In the genomic region with DNA sequence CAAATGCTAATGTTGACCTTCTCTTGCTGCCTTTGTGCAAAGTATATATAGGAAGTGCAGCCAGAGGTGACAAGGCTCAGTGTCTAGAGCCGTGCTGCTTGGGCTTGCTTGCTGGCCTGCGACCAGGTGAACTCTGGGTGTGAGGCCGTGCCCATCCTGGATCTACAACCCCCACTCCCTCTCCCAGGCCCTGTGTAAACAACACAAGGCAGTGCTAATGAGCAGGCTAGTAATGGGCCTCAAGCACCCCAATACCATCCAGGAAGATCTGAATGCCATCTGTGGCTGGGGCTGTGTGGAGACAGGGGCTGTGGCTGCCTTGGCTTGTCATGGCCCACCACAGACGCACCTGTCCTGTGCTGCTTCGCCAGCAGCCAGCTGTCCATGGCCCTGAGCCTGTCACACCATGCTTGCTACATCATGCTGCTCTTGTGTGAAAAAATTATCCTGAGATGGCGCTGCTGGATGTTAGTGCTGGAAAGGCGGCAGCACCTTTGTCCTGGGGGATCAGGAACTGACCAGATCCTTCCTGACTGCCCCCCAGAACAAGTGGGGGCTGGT, we compare ENCODE assay signal across 1 cellular context.
TF ChIP-seq lines count a peak whose summit lies in the region.

No MANE protein-coding gene starts in this region.

TF ChIP-seq in HepG2, 621 proteins besides CTCF, POLR2A, EP300 and RAD21 (continued from another document and continues in another):
- TF ChIP-seq, protein P1, sequence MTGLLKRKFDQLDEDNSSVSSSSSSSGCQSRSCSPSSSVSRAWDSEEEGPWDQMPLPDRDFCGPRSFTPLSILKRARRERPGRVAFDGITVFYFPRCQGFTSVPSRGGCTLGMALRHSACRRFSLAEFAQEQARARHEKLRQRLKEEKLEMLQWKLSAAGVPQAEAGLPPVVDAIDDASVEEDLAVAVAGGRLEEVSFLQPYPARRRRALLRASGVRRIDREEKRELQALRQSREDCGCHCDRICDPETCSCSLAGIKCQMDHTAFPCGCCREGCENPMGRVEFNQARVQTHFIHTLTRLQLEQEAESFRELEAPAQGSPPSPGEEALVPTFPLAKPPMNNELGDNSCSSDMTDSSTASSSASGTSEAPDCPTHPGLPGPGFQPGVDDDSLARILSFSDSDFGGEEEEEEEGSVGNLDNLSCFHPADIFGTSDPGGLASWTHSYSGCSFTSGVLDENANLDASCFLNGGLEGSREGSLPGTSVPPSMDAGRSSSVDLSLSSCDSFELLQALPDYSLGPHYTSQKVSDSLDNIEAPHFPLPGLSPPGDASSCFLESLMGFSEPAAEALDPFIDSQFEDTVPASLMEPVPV (CRISPR knock-in tag; IDR thresholded peaks at IDR 0.05): no peak
- TF ChIP-seq, protein P2, sequence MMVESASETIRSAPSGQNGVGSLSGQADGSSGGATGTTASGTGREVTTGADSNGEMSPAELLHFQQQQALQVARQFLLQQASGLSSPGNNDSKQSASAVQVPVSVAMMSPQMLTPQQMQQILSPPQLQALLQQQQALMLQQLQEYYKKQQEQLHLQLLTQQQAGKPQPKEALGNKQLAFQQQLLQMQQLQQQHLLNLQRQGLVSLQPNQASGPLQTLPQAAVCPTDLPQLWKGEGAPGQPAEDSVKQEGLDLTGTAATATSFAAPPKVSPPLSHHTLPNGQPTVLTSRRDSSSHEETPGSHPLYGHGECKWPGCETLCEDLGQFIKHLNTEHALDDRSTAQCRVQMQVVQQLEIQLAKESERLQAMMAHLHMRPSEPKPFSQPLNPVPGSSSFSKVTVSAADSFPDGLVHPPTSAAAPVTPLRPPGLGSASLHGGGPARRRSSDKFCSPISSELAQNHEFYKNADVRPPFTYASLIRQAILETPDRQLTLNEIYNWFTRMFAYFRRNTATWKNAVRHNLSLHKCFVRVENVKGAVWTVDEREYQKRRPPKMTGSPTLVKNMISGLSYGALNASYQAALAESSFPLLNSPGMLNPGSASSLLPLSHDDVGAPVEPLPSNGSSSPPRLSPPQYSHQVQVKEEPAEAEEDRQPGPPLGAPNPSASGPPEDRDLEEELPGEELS (CRISPR knock-in tag; IDR thresholded peaks at IDR 0.05): 0 out of 2 replicates have a peak, but pooled peaks have one; percentile 24
- TF ChIP-seq HNRNPK (IDR thresholded peaks at IDR 0.05; ENCODE audit: low read depth, low read length, poor library complexity, severe bottlenecking) (no peak), HDAC1 (CRISPR knock-in tag; IDR thresholded peaks at IDR 0.05) (0 out of 2 replicates have a peak, but pooled peaks have one; percentile 28), ZNF883 (CRISPR knock-in tag; IDR thresholded peaks at IDR 0.05; ENCODE audit: not compliant biosample characterization) (peak; percentile 21), RXRA (CRISPR knock-in tag; IDR thresholded peaks at IDR 0.05) (peak; percentile 32; the same call in 1 of the 2 replicates), SRSF4 (IDR thresholded peaks at IDR 0.05; ENCODE audit: low read depth, low read length, poor library complexity, severe bottlenecking) (no peak), ZNF788 (CRISPR knock-in tag; IDR thresholded peaks at IDR 0.05; ENCODE audit: borderline replicate concordance) (0 out of 2 replicates have a peak, but pooled peaks have one; percentile 31), STAT5B (CRISPR knock-in tag; IDR thresholded peaks at IDR 0.05) (no peak), SAP130 (CRISPR knock-in tag; IDR thresholded peaks at IDR 0.05; ENCODE audit: low read depth) (peak; percentile 23; the same call in 1 of the 2 replicates), MAZ (IDR thresholded peaks at IDR 0.05; ENCODE audit: borderline replicate concordance, low read depth, low read length) (no peak), MAZ (CRISPR knock-in tag; IDR thresholded peaks at IDR 0.05; ENCODE audit: low read depth) (0 out of 2 replicates have a peak, but pooled peaks have one; percentile 14), RNF2 (conservative IDR thresholded peaks at IDR 0.05; ENCODE audit: low read depth) (peak; percentile 73; the same call in 1 of the 2 replicates), ZMYM4 (CRISPR knock-in tag; IDR thresholded peaks at IDR 0.05) (0 out of 2 replicates have a peak, but pooled peaks have one; percentile 6), ZNF101 (CRISPR knock-in tag; IDR thresholded peaks at IDR 0.05; ENCODE audit: borderline replicate concordance, low read depth) (no peak), TBX2 (CRISPR knock-in tag; IDR thresholded peaks at IDR 0.05; ENCODE audit: borderline replicate concordance) (peak; percentile 52; the same call in 1 of the 2 replicates), ZNF292 (CRISPR knock-in tag; IDR thresholded peaks at IDR 0.05; ENCODE audit: borderline replicate concordance, low read depth) (peak; percentile 61; the same call in 1 of the 2 replicates), FOXA1 (IDR thresholded peaks at IDR 0.05) (no peak), FOXA1 (CRISPR knock-in tag; IDR thresholded peaks at IDR 0.05) (peak; percentile 53; the same call in 1 of the 2 replicates), LCORL (IDR thresholded peaks at IDR 0.05) (no peak), LCORL (CRISPR knock-in tag; IDR thresholded peaks at IDR 0.05) (peak; percentile 45; the same call in 1 of the 2 replicates)
- TF ChIP-seq, protein P3, sequence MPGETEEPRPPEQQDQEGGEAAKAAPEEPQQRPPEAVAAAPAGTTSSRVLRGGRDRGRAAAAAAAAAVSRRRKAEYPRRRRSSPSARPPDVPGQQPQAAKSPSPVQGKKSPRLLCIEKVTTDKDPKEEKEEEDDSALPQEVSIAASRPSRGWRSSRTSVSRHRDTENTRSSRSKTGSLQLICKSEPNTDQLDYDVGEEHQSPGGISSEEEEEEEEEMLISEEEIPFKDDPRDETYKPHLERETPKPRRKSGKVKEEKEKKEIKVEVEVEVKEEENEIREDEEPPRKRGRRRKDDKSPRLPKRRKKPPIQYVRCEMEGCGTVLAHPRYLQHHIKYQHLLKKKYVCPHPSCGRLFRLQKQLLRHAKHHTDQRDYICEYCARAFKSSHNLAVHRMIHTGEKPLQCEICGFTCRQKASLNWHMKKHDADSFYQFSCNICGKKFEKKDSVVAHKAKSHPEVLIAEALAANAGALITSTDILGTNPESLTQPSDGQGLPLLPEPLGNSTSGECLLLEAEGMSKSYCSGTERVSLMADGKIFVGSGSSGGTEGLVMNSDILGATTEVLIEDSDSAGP (CRISPR knock-in tag; IDR thresholded peaks at IDR 0.05; ENCODE audit: borderline replicate concordance): peak; percentile 62
- TF ChIP-seq, protein P4, sequence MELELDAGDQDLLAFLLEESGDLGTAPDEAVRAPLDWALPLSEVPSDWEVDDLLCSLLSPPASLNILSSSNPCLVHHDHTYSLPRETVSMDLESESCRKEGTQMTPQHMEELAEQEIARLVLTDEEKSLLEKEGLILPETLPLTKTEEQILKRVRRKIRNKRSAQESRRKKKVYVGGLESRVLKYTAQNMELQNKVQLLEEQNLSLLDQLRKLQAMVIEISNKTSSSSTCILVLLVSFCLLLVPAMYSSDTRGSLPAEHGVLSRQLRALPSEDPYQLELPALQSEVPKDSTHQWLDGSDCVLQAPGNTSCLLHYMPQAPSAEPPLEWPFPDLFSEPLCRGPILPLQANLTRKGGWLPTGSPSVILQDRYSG (CRISPR knock-in tag; IDR thresholded peaks at IDR 0.05): no peak
- TF ChIP-seq, protein P5, sequence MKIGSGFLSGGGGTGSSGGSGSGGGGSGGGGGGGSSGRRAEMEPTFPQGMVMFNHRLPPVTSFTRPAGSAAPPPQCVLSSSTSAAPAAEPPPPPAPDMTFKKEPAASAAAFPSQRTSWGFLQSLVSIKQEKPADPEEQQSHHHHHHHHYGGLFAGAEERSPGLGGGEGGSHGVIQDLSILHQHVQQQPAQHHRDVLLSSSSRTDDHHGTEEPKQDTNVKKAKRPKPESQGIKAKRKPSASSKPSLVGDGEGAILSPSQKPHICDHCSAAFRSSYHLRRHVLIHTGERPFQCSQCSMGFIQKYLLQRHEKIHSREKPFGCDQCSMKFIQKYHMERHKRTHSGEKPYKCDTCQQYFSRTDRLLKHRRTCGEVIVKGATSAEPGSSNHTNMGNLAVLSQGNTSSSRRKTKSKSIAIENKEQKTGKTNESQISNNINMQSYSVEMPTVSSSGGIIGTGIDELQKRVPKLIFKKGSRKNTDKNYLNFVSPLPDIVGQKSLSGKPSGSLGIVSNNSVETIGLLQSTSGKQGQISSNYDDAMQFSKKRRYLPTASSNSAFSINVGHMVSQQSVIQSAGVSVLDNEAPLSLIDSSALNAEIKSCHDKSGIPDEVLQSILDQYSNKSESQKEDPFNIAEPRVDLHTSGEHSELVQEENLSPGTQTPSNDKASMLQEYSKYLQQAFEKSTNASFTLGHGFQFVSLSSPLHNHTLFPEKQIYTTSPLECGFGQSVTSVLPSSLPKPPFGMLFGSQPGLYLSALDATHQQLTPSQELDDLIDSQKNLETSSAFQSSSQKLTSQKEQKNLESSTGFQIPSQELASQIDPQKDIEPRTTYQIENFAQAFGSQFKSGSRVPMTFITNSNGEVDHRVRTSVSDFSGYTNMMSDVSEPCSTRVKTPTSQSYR (CRISPR knock-in tag; IDR thresholded peaks at IDR 0.05; ENCODE audit: borderline replicate concordance): no peak
- TF ChIP-seq, protein P6, sequence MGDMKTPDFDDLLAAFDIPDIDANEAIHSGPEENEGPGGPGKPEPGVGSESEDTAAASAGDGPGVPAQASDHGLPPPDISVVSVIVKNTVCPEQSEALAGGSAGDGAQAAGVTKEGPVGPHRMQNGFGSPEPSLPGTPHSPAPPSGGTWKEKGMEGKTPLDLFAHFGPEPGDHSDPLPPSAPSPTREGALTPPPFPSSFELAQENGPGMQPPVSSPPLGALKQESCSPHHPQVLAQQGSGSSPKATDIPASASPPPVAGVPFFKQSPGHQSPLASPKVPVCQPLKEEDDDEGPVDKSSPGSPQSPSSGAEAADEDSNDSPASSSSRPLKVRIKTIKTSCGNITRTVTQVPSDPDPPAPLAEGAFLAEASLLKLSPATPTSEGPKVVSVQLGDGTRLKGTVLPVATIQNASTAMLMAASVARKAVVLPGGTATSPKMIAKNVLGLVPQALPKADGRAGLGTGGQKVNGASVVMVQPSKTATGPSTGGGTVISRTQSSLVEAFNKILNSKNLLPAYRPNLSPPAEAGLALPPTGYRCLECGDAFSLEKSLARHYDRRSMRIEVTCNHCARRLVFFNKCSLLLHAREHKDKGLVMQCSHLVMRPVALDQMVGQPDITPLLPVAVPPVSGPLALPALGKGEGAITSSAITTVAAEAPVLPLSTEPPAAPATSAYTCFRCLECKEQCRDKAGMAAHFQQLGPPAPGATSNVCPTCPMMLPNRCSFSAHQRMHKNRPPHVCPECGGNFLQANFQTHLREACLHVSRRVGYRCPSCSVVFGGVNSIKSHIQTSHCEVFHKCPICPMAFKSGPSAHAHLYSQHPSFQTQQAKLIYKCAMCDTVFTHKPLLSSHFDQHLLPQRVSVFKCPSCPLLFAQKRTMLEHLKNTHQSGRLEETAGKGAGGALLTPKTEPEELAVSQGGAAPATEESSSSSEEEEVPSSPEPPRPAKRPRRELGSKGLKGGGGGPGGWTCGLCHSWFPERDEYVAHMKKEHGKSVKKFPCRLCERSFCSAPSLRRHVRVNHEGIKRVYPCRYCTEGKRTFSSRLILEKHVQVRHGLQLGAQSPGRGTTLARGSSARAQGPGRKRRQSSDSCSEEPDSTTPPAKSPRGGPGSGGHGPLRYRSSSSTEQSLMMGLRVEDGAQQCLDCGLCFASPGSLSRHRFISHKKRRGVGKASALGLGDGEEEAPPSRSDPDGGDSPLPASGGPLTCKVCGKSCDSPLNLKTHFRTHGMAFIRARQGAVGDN (CRISPR knock-in tag; IDR thresholded peaks at IDR 0.05): peak; percentile 84
- TF ChIP-seq, protein P7, sequence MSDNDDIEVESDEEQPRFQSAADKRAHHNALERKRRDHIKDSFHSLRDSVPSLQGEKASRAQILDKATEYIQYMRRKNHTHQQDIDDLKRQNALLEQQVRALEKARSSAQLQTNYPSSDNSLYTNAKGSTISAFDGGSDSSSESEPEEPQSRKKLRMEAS (IDR thresholded peaks at IDR 0.05): peak; percentile 49
- TF ChIP-seq, protein P8, sequence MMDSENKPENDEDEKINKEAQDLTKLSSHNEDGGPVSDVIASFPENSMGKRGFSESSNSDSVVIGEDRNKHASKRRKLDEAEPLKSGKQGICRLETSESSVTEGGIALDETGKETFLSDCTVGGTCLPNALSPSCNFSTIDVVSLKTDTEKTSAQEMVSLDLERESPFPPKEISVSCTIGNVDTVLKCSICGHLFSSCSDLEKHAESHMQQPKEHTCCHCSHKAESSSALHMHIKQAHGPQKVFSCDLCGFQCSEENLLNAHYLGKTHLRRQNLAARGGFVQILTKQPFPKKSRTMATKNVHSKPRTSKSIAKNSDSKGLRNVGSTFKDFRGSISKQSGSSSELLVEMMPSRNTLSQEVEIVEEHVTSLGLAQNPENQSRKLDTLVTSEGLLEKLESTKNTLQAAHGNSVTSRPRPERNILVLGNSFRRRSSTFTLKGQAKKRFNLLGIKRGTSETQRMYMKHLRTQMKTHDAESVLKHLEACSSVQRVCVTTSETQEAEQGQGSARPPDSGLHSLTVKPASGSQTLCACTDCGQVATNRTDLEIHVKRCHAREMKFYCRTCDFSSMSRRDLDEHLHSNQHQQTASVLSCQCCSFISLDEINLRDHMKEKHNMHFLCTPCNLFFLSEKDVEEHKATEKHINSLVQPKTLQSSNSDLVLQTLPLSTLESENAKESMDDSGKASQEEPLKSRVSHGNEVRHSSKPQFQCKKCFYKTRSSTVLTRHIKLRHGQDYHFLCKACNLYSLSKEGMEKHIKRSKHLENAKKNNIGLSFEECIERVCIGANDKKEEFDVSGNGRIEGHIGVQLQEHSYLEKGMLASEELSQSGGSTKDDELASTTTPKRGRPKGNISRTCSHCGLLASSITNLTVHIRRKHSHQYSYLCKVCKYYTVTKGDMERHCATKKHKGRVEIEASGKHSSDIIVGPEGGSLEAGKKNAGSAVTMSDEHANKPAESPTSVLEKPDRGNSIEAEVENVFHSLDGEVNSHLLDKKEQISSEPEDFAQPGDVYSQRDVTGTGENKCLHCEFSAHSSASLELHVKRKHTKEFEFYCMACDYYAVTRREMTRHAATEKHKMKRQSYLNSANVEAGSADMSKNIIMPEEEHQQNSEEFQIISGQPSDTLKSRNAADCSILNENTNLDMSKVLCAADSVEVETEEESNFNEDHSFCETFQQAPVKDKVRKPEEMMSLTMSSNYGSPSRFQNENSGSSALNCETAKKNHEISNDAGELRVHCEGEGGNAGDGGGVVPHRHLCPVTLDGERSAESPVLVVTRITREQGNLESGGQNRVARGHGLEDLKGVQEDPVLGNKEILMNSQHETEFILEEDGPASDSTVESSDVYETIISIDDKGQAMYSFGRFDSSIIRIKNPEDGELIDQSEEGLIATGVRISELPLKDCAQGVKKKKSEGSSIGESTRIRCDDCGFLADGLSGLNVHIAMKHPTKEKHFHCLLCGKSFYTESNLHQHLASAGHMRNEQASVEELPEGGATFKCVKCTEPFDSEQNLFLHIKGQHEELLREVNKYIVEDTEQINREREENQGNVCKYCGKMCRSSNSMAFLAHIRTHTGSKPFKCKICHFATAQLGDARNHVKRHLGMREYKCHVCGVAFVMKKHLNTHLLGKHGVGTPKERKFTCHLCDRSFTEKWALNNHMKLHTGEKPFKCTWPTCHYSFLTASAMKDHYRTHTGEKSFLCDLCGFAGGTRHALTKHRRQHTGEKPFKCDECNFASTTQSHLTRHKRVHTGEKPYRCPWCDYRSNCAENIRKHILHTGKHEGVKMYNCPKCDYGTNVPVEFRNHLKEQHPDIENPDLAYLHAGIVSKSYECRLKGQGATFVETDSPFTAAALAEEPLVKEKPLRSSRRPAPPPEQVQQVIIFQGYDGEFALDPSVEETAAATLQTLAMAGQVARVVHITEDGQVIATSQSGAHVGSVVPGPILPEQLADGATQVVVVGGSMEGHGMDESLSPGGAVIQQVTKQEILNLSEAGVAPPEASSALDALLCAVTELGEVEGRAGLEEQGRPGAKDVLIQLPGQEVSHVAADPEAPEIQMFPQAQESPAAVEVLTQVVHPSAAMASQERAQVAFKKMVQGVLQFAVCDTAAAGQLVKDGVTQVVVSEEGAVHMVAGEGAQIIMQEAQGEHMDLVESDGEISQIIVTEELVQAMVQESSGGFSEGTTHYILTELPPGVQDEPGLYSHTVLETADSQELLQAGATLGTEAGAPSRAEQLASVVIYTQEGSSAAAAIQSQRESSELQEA (CRISPR knock-in tag; IDR thresholded peaks at IDR 0.05; ENCODE audit: not compliant biosample characterization): peak; percentile 63
- TF ChIP-seq, protein P9, sequence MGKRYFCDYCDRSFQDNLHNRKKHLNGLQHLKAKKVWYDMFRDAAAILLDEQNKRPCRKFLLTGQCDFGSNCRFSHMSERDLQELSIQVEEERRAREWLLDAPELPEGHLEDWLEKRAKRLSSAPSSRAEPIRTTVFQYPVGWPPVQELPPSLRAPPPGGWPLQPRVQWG (CRISPR knock-in tag; IDR thresholded peaks at IDR 0.05; ENCODE audit: borderline replicate concordance, low read depth): no peak
